ENCODE assay signal across 21 cellular contexts in genomic region chr15:53212785-53213184, GRCh38.
DNase-seq lines count a peak whose midpoint lies in the region; ATAC-seq, FAIRE-seq and TF ChIP-seq lines count a peak whose summit lies in the region.
"Had no signal": no experiment of that assay in that cellular context is flagged by ENCODE, and none has a peak within 500 bp of the region (broad histone marks: within the 10 kb centered on the region; RNA-seq: fewer than 3 reads in every experiment).

No MANE protein-coding gene starts in this region.

- H3K23ac ChIP-seq in H1 (ENCODE audit: insufficient read length): no peak overlapping the region

- H3K4me1 ChIP-seq in H1 (replicated peaks in 1 of 4; ENCODE audit: control insufficient read depth in 3 of 4, insufficient read depth in 4 of 4, low read length in 3 of 4) (peaks cover 0 to 2% (median 0%) of the 10 kb centered on the region in 4 experiments; a peak in 1 of 7 replicates), HepG2 (ENCODE audit: insufficient read depth, low read length) (peaks cover 26% of the 10 kb centered on the region), right lobe of liver (peaks cover 0 to 11% (median 0%) of the 10 kb centered on the region in 4 donors), body of pancreas (no peaks in the 10 kb centered on the region)
- H3K4me1 ChIP-seq: BLaER1 treated with 17β-estradiol and CSF1 and Interleukin-3, amounts not matched to agents 10 nM and 100 nM; Caco-2 had no signal

- no peak overlapping the region for H3K14ac ChIP-seq in H1 (ENCODE audit: insufficient read length)

- no peak for TF ChIP-seq CTCF in H1 (IDR thresholded peaks at IDR 0.05; ENCODE audit: control extremely low read depth in 1 of 3, insufficient read depth in 1 of 3, low read depth in 1 of 3, low read length in 3 of 3)
- no peak for TF ChIP-seq CTCF in HepG2 (CRISPR knock-in tag; IDR thresholded peaks at IDR 0.05)
- TF ChIP-seq CTCF in right lobe of liver (IDR thresholded peaks at IDR 0.05): no peak
- no peak for TF ChIP-seq CTCF in body of pancreas (IDR thresholded peaks at IDR 0.05)

- FAIRE-seq in H1 (lab: Jason Lieb, UNC): no peak
- FAIRE-seq in HepG2 (lab: Jason Lieb, UNC): no peak
- FAIRE-seq: D721Med, G401.6, GM12878, GM12892, GM18507 had no signal

- CTCF ChIA-PET in H1 (lab: Charles Lee; ENCODE audit: partially characterized antibody): interaction anchor here (1.6 kb wide), 1 partner anchor 16 kb away, joined by 5 read pairs; no protein-coding TSS in a partner anchor
- CTCF ChIA-PET in HepG2 (lab: Yijun Ruan, JAX; ENCODE audit: low intra/inter-chr PET ratio, low total read pairs): no interaction called here

- H3K9me3 ChIP-seq in H1 (ENCODE audit: insufficient read depth in 2 of 2, low read depth in 1 of 2, low read length in 1 of 2) (no peaks in the 10 kb centered on the region), HepG2 (ENCODE audit: low read length) (no peaks in the 10 kb centered on the region), right lobe of liver (no peaks in the 10 kb centered on the region), body of pancreas (no peaks in the 10 kb centered on the region)
- H3K9me3 ChIP-seq: A549; BLaER1 treated with 17β-estradiol and CSF1 and Interleukin-3, amounts not matched to agents 10 nM and 100 nM; Caco-2 had no signal

- H2BK12ac ChIP-seq in H1 (ENCODE audit: low read depth, low read length): no peak overlapping the region

- TF ChIP-seq RAD21 in H1 (IDR thresholded peaks at IDR 0.05 in 1 of 2, conservative IDR thresholded peaks at IDR 0.05 in 1 of 2; ENCODE audit: low read depth in 2 of 2, low read length in 2 of 2) (no peak), HepG2 (CRISPR knock-in tag; IDR thresholded peaks at IDR 0.05) (no peak)

- WGBS in H1 (ENCODE audit: extremely low coverage in 1 of 2, insufficient coverage in 1 of 2, insufficient read length in 1 of 2, insufficient replicate concordance in 2 of 2, low coverage in 1 of 2, low lambda C conversion rate in 2 of 2, missing lambda C conversion rate in 1 of 2), 2 experiments: 93% methylated on average over 4 of the region's 4 CpGs; no CpG with 5 or more reads in 1 of the 2 experiments
- 27% methylated on average over 4 of the region's 4 CpGs for WGBS in HepG2 (ENCODE audit: low lambda C conversion rate)
- 24% methylated on average over 4 of the region's 4 CpGs for WGBS in right lobe of liver (ENCODE audit: insufficient coverage, low coverage, low lambda C conversion rate, missing lambda C conversion rate)
- 58 to 59% methylated on average over 4 of the region's 4 CpGs for WGBS in body of pancreas, 2 donors

- DNase-seq in H1 (ENCODE audit: low read depth in 1 of 2, low spot score in 2 of 2) (no peak), HepG2 (ENCODE audit: low spot score) (no peak), right lobe of liver (no peak), body of pancreas (no peak), GM03348 (ENCODE audit: low spot score) (no peak)
- DNase-seq: AML-193; Caco-2; Calu3; CD4-positive, alpha-beta T cell; CD8-positive, alpha-beta T cell; DMS79 treated with DMSO at 0.1 percent for 48 hours; GF-D8 had no signal

- no peak overlapping the region for H2BK20ac ChIP-seq in H1 (ENCODE audit: low read length)

- TF ChIP-seq POLR2A in H1 (IDR thresholded peaks at IDR 0.05; ENCODE audit: control extremely low read depth in 1 of 2, low read depth in 2 of 2, low read length in 2 of 2): no peak
- TF ChIP-seq POLR2A in HepG2 (IDR thresholded peaks at IDR 0.05; ENCODE audit: insufficient read depth in 1 of 2, low read depth in 2 of 2, low read length in 2 of 2): no peak
- no peak for TF ChIP-seq POLR2A in right lobe of liver (IDR thresholded peaks at IDR 0.05)
- TF ChIP-seq POLR2A in body of pancreas (IDR thresholded peaks at IDR 0.05): no peak

- H2BK5ac ChIP-seq in H1 (ENCODE audit: low read depth, low read length): no peak overlapping the region

- H4K5ac ChIP-seq in H1 (ENCODE audit: insufficient read length, low read depth, low read length): no peak overlapping the region

- H2BK15ac ChIP-seq in H1 (ENCODE audit: low read length): no peak overlapping the region

- H3K4me2 ChIP-seq in H1 (ENCODE audit: insufficient read depth in 1 of 2, low read depth in 2 of 2, low read length in 2 of 2) (no peak overlapping the region), HepG2 (ENCODE audit: low read depth, low read length) (no peak overlapping the region)
- H3K4me2 ChIP-seq: A549; BLaER1 treated with 17β-estradiol and CSF1 and Interleukin-3, amounts not matched to agents 10 nM and 100 nM had no signal

- H3K27ac ChIP-seq in H1 (ENCODE audit: low read depth, low read length) (no peak overlapping the region), HepG2 (ENCODE audit: extremely low read length, insufficient read depth, low read length) (no peak overlapping the region), right lobe of liver (peak overlapping the region in 1 of 3 donors; percentile 71), body of pancreas (no peak overlapping the region)
- H3K27ac ChIP-seq: 22Rv1; A549; BLaER1 treated with 17β-estradiol and CSF1 and Interleukin-3, amounts not matched to agents 10 nM and 100 nM; C4-2B had no signal

- H3K4me3 ChIP-seq in H1 (ENCODE audit: extremely low read depth in 1 of 4, insufficient read depth in 2 of 4, low read depth in 3 of 4, low read length in 4 of 4): no peak overlapping the region
- H3K4me3 ChIP-seq in HepG2 (replicated peaks in 1 of 3; ENCODE audit: insufficient read depth in 1 of 3, low read depth in 2 of 3, low read length in 3 of 3): no peak overlapping the region
- no peak overlapping the region for H3K4me3 ChIP-seq in right lobe of liver
- H3K4me3 ChIP-seq in body of pancreas: no peak overlapping the region
- H3K4me3 ChIP-seq: A549; BLaER1 treated with 17β-estradiol and CSF1 and Interleukin-3, amounts not matched to agents 10 nM and 100 nM; GM12878 had no signal

- H4K91ac ChIP-seq in H1 (replicated peaks; ENCODE audit: insufficient read length, low read length): no peak overlapping the region

- no peak overlapping the region for H2BK120ac ChIP-seq in H1 (replicated peaks; ENCODE audit: low read depth, low read length)

- no peaks in the 10 kb centered on the region for H3K36me3 ChIP-seq in H1 (ENCODE audit: control insufficient read depth in 2 of 4, insufficient read depth in 4 of 4, low read length in 3 of 4)
- H3K36me3 ChIP-seq in HepG2 (replicated peaks in 1 of 2; ENCODE audit: control insufficient read depth in 1 of 2, insufficient read depth in 2 of 2, low read length in 2 of 2): no peaks in the 10 kb centered on the region
- no peaks in the 10 kb centered on the region for H3K36me3 ChIP-seq in right lobe of liver
- H3K36me3 ChIP-seq in body of pancreas (replicated peaks in 1 of 2; ENCODE audit: insufficient read depth in 1 of 2, low read depth in 2 of 2): no peaks in the 10 kb centered on the region
- H3K36me3 ChIP-seq: BLaER1 treated with 17β-estradiol and CSF1 and Interleukin-3, amounts not matched to agents 10 nM and 100 nM had no signal

- TF ChIP-seq EP300 in H1 (IDR thresholded peaks at IDR 0.05; ENCODE audit: borderline replicate concordance in 1 of 2, low read depth in 2 of 2, low read length in 2 of 2) (no peak), HepG2 (IDR thresholded peaks at IDR 0.05; ENCODE audit: low read depth in 2 of 2, low read length in 2 of 2) (no peak), HepG2 (CRISPR knock-in tag; IDR thresholded peaks at IDR 0.05; ENCODE audit: borderline replicate concordance) (no peak)

- 0 out of 2 replicates have a peak overlapping the region, but pooled peaks have one; percentile 25 for H2AFZ ChIP-seq in H1 (ENCODE audit: low read length)
- peak overlapping the region; percentile 15 for H2AFZ ChIP-seq in HepG2 (ENCODE audit: low read length)

- ATAC-seq in HepG2 (no peak), right lobe of liver (peak; percentile 84 to 97 (median 91)), body of pancreas (no peak)
- ATAC-seq: A549; CD8-positive, alpha-beta T cell; GM12878 had no signal

- intact Hi-C loops in HepG2 (cut with micrococcal nuclease; ENCODE audit: unreplicated experiment): no loop called here
- intact Hi-C loops in right lobe of liver (cut with DNase I): no loop called here
- intact Hi-C loops in body of pancreas (cut with DNase I): no loop called here

- H3K23me2 ChIP-seq in H1 (ENCODE audit: low read depth, low read length): no peaks in the 10 kb centered on the region

- H3K27me3 ChIP-seq in H1 (replicated peaks in 1 of 4; ENCODE audit: control insufficient read depth in 3 of 4, extremely low read depth in 1 of 4, insufficient read depth in 3 of 4, low read length in 3 of 4) (no peaks in the 10 kb centered on the region), HepG2 (ENCODE audit: control insufficient read depth in 1 of 2, insufficient read depth in 2 of 2, low read length in 2 of 2) (no peaks in the 10 kb centered on the region), right lobe of liver (no peaks in the 10 kb centered on the region), body of pancreas (no peaks in the 10 kb centered on the region)
- H3K27me3 ChIP-seq: BLaER1 treated with 17β-estradiol and CSF1 and Interleukin-3, amounts not matched to agents 10 nM and 100 nM had no signal

- H4K20me1 ChIP-seq in H1 (replicated peaks in 1 of 2; ENCODE audit: control insufficient read depth in 1 of 2, insufficient read depth in 2 of 2, low read length in 2 of 2) (no peaks in the 10 kb centered on the region), HepG2 (ENCODE audit: insufficient read depth, low read length) (no peaks in the 10 kb centered on the region)
- H4K20me1 ChIP-seq: BLaER1 treated with 17β-estradiol and CSF1 and Interleukin-3, amounts not matched to agents 10 nM and 100 nM had no signal

- H3K79me1 ChIP-seq in H1 (ENCODE audit: low read depth, low read length): no peaks in the 10 kb centered on the region

- H3K56ac ChIP-seq in H1 (replicated peaks; ENCODE audit: insufficient read length, low read depth, low read length): no peak overlapping the region

- no TSS peak for BruUV-seq in HepG2 (replicated peaks; lab: Mats Ljungman, UMichigan)

- POLR2A ChIA-PET in H1 (lab: Charles Lee; ENCODE audit: partially characterized antibody): no interaction called here
- POLR2A ChIA-PET in HepG2 (lab: Yijun Ruan, JAX): no interaction called here

- H4K8ac ChIP-seq in H1 (ENCODE audit: extremely low read depth, insufficient read depth, low read length): no peak overlapping the region

- H3K18ac ChIP-seq in H1 (ENCODE audit: extremely low read depth, low read length): no peak overlapping the region

- no peak overlapping the region for H2AK5ac ChIP-seq in H1 (ENCODE audit: low read depth, low read length)

- in situ Hi-C loops in HepG2 (cut with HindIII; ENCODE audit: extremely low pct_ligation_motif_present, low pct_unique_long_range_greater_than_20kb): no loop called here

- H3K4ac ChIP-seq in H1 (replicated peaks; ENCODE audit: insufficient read length, low read depth, low read length): no peak overlapping the region

- H3K79me2 ChIP-seq in H1 (ENCODE audit: control insufficient read depth in 1 of 2, insufficient read depth in 2 of 2, low read length in 2 of 2): no peaks in the 10 kb centered on the region
- no peaks in the 10 kb centered on the region for H3K79me2 ChIP-seq in HepG2 (ENCODE audit: insufficient read depth, low read length)

- H3K9ac ChIP-seq in H1 (replicated peaks in 1 of 4; ENCODE audit: extremely low read depth in 1 of 4, low read depth in 3 of 4, low read length in 3 of 4) (no peak overlapping the region), HepG2 (ENCODE audit: insufficient read depth, low read depth, low read length) (no peak overlapping the region)
- H3K9ac ChIP-seq: BLaER1 treated with 17β-estradiol and CSF1 and Interleukin-3, amounts not matched to agents 10 nM and 100 nM had no signal

TF ChIP-seq in HepG2, 621 proteins besides CTCF, POLR2A, EP300 and RAD21 (continues in another document):
- no peak for TF ChIP-seq ZNF451 (CRISPR knock-in tag; IDR thresholded peaks at IDR 0.05)

Comparison
In these comparisons a context has a peak if more than half of its experiments do, and no peak if none do; other contexts are left out.
1. ATAC-seq: peak in right lobe of liver (4 of 4); none in HepG2 (single experiment) and body of pancreas (single experiment).